In the genomic region with DNA sequence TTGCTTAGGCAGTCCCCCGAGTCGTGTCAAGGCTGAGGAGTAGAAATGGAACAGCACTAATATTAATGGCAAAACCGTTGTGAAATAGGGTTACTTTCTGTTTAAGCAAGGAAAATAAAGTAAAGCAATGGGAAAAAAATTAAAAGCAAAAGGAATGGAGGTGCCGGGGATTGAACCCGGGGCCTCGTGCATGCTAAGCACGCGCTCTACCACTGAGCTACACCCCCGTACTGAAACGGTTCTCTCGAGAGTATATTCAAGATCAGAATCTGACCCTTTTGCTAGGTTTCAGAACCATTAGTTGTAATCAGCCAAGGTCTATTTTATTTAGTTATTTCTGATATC, we compare ENCODE assay signal across 8 cellular contexts.
A peak's percentile ranks its signal among the peaks of the same experiment; 100 is the strongest.
DNase-seq lines count a peak whose midpoint lies in the region; ATAC-seq and TF ChIP-seq lines count a peak whose summit lies in the region.

No MANE protein-coding gene starts in this region.

- 1 to 2% methylated on average over 11 of the region's 11 CpGs for WGBS in lower leg skin, 2 donors

- H3K4me1 Mint-ChIP-seq in activated CD4-positive, alpha-beta T cell treated with anti-CD3 and anti-CD28 coated beads, Interleukin-2, amount 10 ng/mL, durations not matched to agents 24 days and 14 days, result peaks cover 16% of the 10 kb centered on the region

- no peak for TF ChIP-seq CTCF in lower leg skin (IDR thresholded peaks at IDR 0.05)

- H3K4me3 ChIP-seq in lower leg skin (ENCODE audit: low read depth, poor library complexity, severe bottlenecking), result peak overlapping the region; percentile 61

- H3K27me3 Mint-ChIP-seq in activated CD4-positive, alpha-beta T cell treated with anti-CD3 and anti-CD28 coated beads, Interleukin-2, amount 10 ng/mL, durations not matched to agents 24 days and 14 days, result peaks cover 49% of the 10 kb centered on the region

- ATAC-seq in HG03097 (IDR thresholded peaks at IDR 0.05; ENCODE audit: low FRiP score, unreplicated experiment), result peak; percentile 48

- intact Hi-C loops in activated CD4-positive, alpha-beta T cell treated with anti-CD3 and anti-CD28 coated beads, Interleukin-2, amount 10 ng/mL, durations not matched to agents 24 days and 14 days (cut with micrococcal nuclease), result loop anchor here (1.0 to 10.0 kb wide), 7 partner anchors 25 to 933 kb away; a partner anchor contains a TSS
- intact Hi-C loops in lower leg skin (cut with DNase I; ENCODE audit: low total_unique reads), result loop anchor here (5.0 kb wide), 1 partner anchor 179 kb away; no protein-coding TSS in a partner anchor

- H3K4me3 Mint-ChIP-seq in activated CD4-positive, alpha-beta T cell treated with anti-CD3 and anti-CD28 coated beads, Interleukin-2, amount 10 ng/mL, durations not matched to agents 24 days and 14 days, result peak overlapping the region; percentile 98

- no peak for TF ChIP-seq POLR2A in lower leg skin (IDR thresholded peaks at IDR 0.05)

- H3K27ac Mint-ChIP-seq in activated CD4-positive, alpha-beta T cell treated with anti-CD3 and anti-CD28 coated beads, Interleukin-2, amount 10 ng/mL, durations not matched to agents 24 days and 14 days, result peak overlapping the region; percentile 81

- no peaks in the 10 kb centered on the region for H3K36me3 Mint-ChIP-seq in activated CD4-positive, alpha-beta T cell treated with anti-CD3 and anti-CD28 coated beads, Interleukin-2, amount 10 ng/mL, durations not matched to agents 24 days and 14 days (ENCODE audit: low read depth)

- DNase-seq in NCI-H524 (lab: John Stamatoyannopoulos, UW) (peak; percentile 72 to 80), NCI-H524 treated with DMSO at 0.1 percent for 48 hours (lab: John Stamatoyannopoulos, UW) (no peak), NCI-H345 (lab: John Stamatoyannopoulos, UW) (peak; percentile 64), dermis blood vessel endothelial cell (peak; percentile 85), lower leg skin (ENCODE audit: low spot score in 2 of 2) (peak; percentile 71 to 84)
- DNase-seq in activated CD4-positive, alpha-beta T cell treated with anti-CD3 and anti-CD28 coated beads, Interleukin-2, amount 10 ng/mL, durations not matched to agents 24 days and 14 days, result peak; percentile 92
- DNase-seq in stimulated activated CD4-positive, alpha-beta T cell treated with anti-CD3 and anti-CD28 coated beads, Interleukin-4, amount 100 ng/mL, for 24 hours, result peak; percentile 84

- H3K9me3 Mint-ChIP-seq in activated CD4-positive, alpha-beta T cell treated with anti-CD3 and anti-CD28 coated beads, Interleukin-2, amount 10 ng/mL, durations not matched to agents 24 days and 14 days, result peaks cover 5% of the 10 kb centered on the region
